17 cellular contexts compared by ENCODE assay signal in genomic region chr10:58467931-58468635, GRCh38. TPM values are rescaled to one million over a fixed set of nuclear protein-coding genes. Genes with fewer than 3 reads are reported as not detected.
DNase-seq lines count a peak whose midpoint lies in the region; ATAC-seq and TF ChIP-seq lines count a peak whose summit lies in the region.
"Had no signal": no experiment of that assay in that cellular context is flagged by ENCODE, and none has a peak within 500 bp of the region (broad histone marks: within the 10 kb centered on the region; RNA-seq: fewer than 3 reads in every experiment).

No MANE protein-coding gene starts in this region.

- peak overlapping the region; percentile 42; the same call in 1 of the 2 replicates for H4K5ac ChIP-seq in IMR-90 (ENCODE audit: low read depth, low read length)

- ATAC-seq in IMR-90 (ENCODE audit: low read depth) (no peak), HG03108 (IDR thresholded peaks at IDR 0.05; ENCODE audit: unreplicated experiment) (no peak)

- H3K79me2 ChIP-seq in hepatocyte = no peaks in the 10 kb centered on the region

- CTCF ChIA-PET in IMR-90 (lab: Yijun Ruan, JAX) = interaction anchor here (0.6 kb wide), 1 partner anchor 16 kb away, joined by 5 read pairs; no protein-coding TSS in a partner anchor

- H3K36me3 ChIP-seq in IMR-90 (ENCODE audit: control insufficient read depth, insufficient read depth, low read length) (no peaks in the 10 kb centered on the region), hepatocyte (replicated peaks; ENCODE audit: insufficient read depth, low read depth) (no peaks in the 10 kb centered on the region)
- H3K36me3 ChIP-seq: BE2C had no signal

- no peak for TF ChIP-seq RAD21 in IMR-90 (IDR thresholded peaks at IDR 0.05; ENCODE audit: low read length)

- dilution Hi-C loops in IMR-90 (cut with HindIII; ENCODE audit: low sequenced_read_pairs, unreplicated experiment) = no loop called here

- H3K4me3 Mint-ChIP-seq in nephron = no peak overlapping the region
- H3K4me3 Mint-ChIP-seq: CD4-positive, alpha-beta memory T cell had no signal

- no peak overlapping the region for H2AFZ ChIP-seq in IMR-90 (replicated peaks; ENCODE audit: low read length, poor library complexity)
- H2AFZ ChIP-seq in hepatocyte = no peak overlapping the region
- H2AFZ ChIP-seq: PC-9 had no signal

- H3K4me3 ChIP-seq in IMR-90 (ENCODE audit: insufficient read depth, low read depth, low read length) = no peak overlapping the region
- no peak overlapping the region for H3K4me3 ChIP-seq in hepatocyte
- H3K4me3 ChIP-seq: PC-9 had no signal

- H3K9me3 Mint-ChIP-seq in nephron = peaks cover 5% of the 10 kb centered on the region

- H3K4me1 ChIP-seq in IMR-90 (ENCODE audit: control insufficient read depth, insufficient read depth, low read length) (no peaks in the 10 kb centered on the region), hepatocyte (ENCODE audit: insufficient read depth) (peaks cover 12% of the 10 kb centered on the region)
- H3K4me1 ChIP-seq: BE2C had no signal

- peak overlapping the region; percentile 12; the same call in 1 of the 2 replicates for H3K18ac ChIP-seq in IMR-90 (ENCODE audit: low read depth, low read length)

- H3K14ac ChIP-seq in IMR-90 (replicated peaks; ENCODE audit: low read depth, low read length) = no peak overlapping the region

- H3K9ac ChIP-seq in IMR-90 (ENCODE audit: low read depth, low read length) = no peak overlapping the region
- H3K9ac ChIP-seq: KMS-11 had no signal

- no peak for TF ChIP-seq CTCF in IMR-90 (conservative IDR thresholded peaks at IDR 0.05; ENCODE audit: low read depth, low read length)
- TF ChIP-seq CTCF in hepatocyte (IDR thresholded peaks at IDR 0.05; ENCODE audit: poor library complexity) = no peak
- TF ChIP-seq CTCF in nephron (IDR thresholded peaks at IDR 0.05; ENCODE audit: unreplicated experiment in 3 of 3) = no peak

- intact Hi-C loops in IMR-90 (cut with micrococcal nuclease) = no loop called here

- no peak overlapping the region for H2AK5ac ChIP-seq in IMR-90 (ENCODE audit: low read depth, low read length)

- H4K91ac ChIP-seq in IMR-90 (ENCODE audit: insufficient read depth, low read depth, low read length) = no peak overlapping the region; the same call in 1 of the 2 replicates

- peaks cover 3% of the 10 kb centered on the region for H3K4me1 Mint-ChIP-seq in nephron
- H3K4me1 Mint-ChIP-seq: CD4-positive, alpha-beta memory T cell had no signal

- H3K27me3 ChIP-seq in IMR-90 (ENCODE audit: control insufficient read depth, insufficient read depth, low read length) = no peaks in the 10 kb centered on the region
- H3K27me3 ChIP-seq in hepatocyte = no peaks in the 10 kb centered on the region
- H3K27me3 ChIP-seq: BE2C had no signal

- H2BK20ac ChIP-seq in IMR-90 (ENCODE audit: low read depth, low read length) = no peak overlapping the region

- H3K27me3 Mint-ChIP-seq in nephron (ENCODE audit: low read depth) = no peaks in the 10 kb centered on the region

- no peak overlapping the region for H3K4ac ChIP-seq in IMR-90 (ENCODE audit: low read depth, low read length)

- no CpG with 5 or more reads among the region's 2 CpGs for WGBS in IMR-90 (ENCODE audit: extremely low coverage in 2 of 2, insufficient read length in 1 of 2), 2 experiments
- WGBS in hepatocyte (ENCODE audit: low lambda C conversion rate, missing lambda C conversion rate) = 34% methylated on average over 1 of the region's 2 CpGs

- no peak overlapping the region for H3K4me2 ChIP-seq in IMR-90 (ENCODE audit: low read depth, low read length)
- peak overlapping the region; percentile 23 for H3K4me2 ChIP-seq in hepatocyte
- H3K4me2 ChIP-seq: KMS-11, PC-9 had no signal

- POLR2A ChIA-PET in IMR-90 (lab: Charles Lee; ENCODE audit: unreplicated experiment) = no interaction called here

- H4K8ac ChIP-seq in IMR-90 (ENCODE audit: low read depth in 2 of 2, low read length in 2 of 2) = no peak overlapping the region

- H2BK5ac ChIP-seq in IMR-90 (ENCODE audit: low read depth, low read length, poor library complexity, severe bottlenecking) = no peak overlapping the region

- H3K79me1 ChIP-seq in IMR-90 (ENCODE audit: low read depth in 1 of 2, low read length in 2 of 2) = no peaks in the 10 kb centered on the region

- no peak overlapping the region for H3K56ac ChIP-seq in IMR-90 (ENCODE audit: extremely low read depth, insufficient read depth, low read length)

- DNase-seq in IMR-90 (no peak), hepatocyte (ENCODE audit: low spot score) (no peak), SIG-M5 (lab: John Stamatoyannopoulos, UW) (no peak), NCI-H2081 (lab: John Stamatoyannopoulos, UW) (no peak)
- no peak for DNase-seq in activated CD8-positive, alpha-beta memory T cell treated with anti-CD3 and anti-CD28 coated beads, Interleukin-2, amount 50 U/mL, for 48 hours
- DNase-seq: BE2C; CD4-positive, alpha-beta memory T cell; DMS53; NCI-H1436; NCI-H1930; NCI-H345; NCI-H524 treated with DMSO at 0.1 percent for 48 hours had no signal

- no peak for TF ChIP-seq POLR2A in IMR-90 (IDR thresholded peaks at IDR 0.05; ENCODE audit: low read depth, low read length)

- in situ Hi-C loops in IMR-90 (cut with MboI; ENCODE audit: low sequenced_read_pairs) = no loop called here

- H3K23ac ChIP-seq in IMR-90 (ENCODE audit: low read depth, low read length) = no peak overlapping the region

- no peaks in the 10 kb centered on the region for H3K36me3 Mint-ChIP-seq in nephron (ENCODE audit: low read depth)
- H3K36me3 Mint-ChIP-seq: CD4-positive, alpha-beta memory T cell had no signal

- no TSS peak for BruUV-seq in IMR-90 (replicated peaks; lab: Mats Ljungman, UMichigan)

- no peaks in the 10 kb centered on the region for H4K20me1 ChIP-seq in IMR-90 (ENCODE audit: insufficient read depth, low read length)
- H4K20me1 ChIP-seq in hepatocyte (ENCODE audit: insufficient read depth, poor library complexity, severe bottlenecking) = no peaks in the 10 kb centered on the region

- no peak overlapping the region for H2BK120ac ChIP-seq in IMR-90 (ENCODE audit: low read depth, low read length)

- H2BK15ac ChIP-seq in IMR-90 (ENCODE audit: low read depth, low read length) = no peak overlapping the region

- no peak overlapping the region for H2AK9ac ChIP-seq in IMR-90 (replicated peaks; ENCODE audit: low read depth, low read length, poor library complexity)

- H3K27ac Mint-ChIP-seq in nephron = peak overlapping the region in 2 of 3 experiments; percentile 38 to 55
- H3K27ac Mint-ChIP-seq: CD4-positive, alpha-beta memory T cell had no signal

- H3K9me3 ChIP-seq in IMR-90 (ENCODE audit: control insufficient read depth, insufficient read depth, low read length) (no peaks in the 10 kb centered on the region), hepatocyte (ENCODE audit: low read depth) (peaks cover 1% of the 10 kb centered on the region)
- H3K9me3 ChIP-seq: BE2C had no signal

- no peaks in the 10 kb centered on the region for H3K9me2 ChIP-seq in hepatocyte (replicated peaks; ENCODE audit: insufficient read depth)

- H3K27ac ChIP-seq in IMR-90 (ENCODE audit: insufficient read depth, low read length) (no peak overlapping the region), hepatocyte (peak overlapping the region; percentile 64)
- H3K27ac ChIP-seq: KMS-11, PC-9, RWPE1 had no signal

- no peaks in the 10 kb centered on the region for H3K9me1 ChIP-seq in IMR-90 (ENCODE audit: insufficient read depth, low read length)

TF ChIP-seq in IMR-90, 13 proteins besides CTCF, POLR2A, EP300 and RAD21:
- TF ChIP-seq USF2 (IDR thresholded peaks at IDR 0.05; ENCODE audit: low read depth, low read length) (no peak), CEBPB (IDR thresholded peaks at IDR 0.05; ENCODE audit: low read depth, low read length) (no peak), MAFK (IDR thresholded peaks at IDR 0.05; ENCODE audit: low read depth, low read length) (no peak), NFE2L2 (IDR thresholded peaks at IDR 0.05; ENCODE audit: low read depth, low read length) (no peak), SMC3 (IDR thresholded peaks at IDR 0.05; ENCODE audit: low read depth, low read length) (no peak), FOS (IDR thresholded peaks at IDR 0.05; ENCODE audit: low read depth, low read length) (no peak), RFX5 (IDR thresholded peaks at IDR 0.05; ENCODE audit: low read depth, low read length) (no peak)
TF ChIP-seq in IMR-90: peak in this region for 0.

RNA-seq across cellular contexts. Expression of gene BICC1, which starts 44.6 kb away (rescaled TPM):
- total RNA-seq in IMR-90 (2012; rRNA removed) = 38.9 and 42.5 TPM in 2 replicates
- 5.1 and 5.7 TPM in 2 replicates for polyA plus RNA-seq in IMR-90 (2012; rRNA removed)
- polyA plus RNA-seq in IMR-90 (2012; cell fraction: cytosol; rRNA removed) = 2.4 and 3.0 TPM in 2 replicates
- 1.6 and 8.7 TPM in 2 replicates for polyA plus RNA-seq in IMR-90 (2012; cell fraction: nucleus; rRNA removed; ENCODE audit: low replicate concordance)
- total RNA-seq in hepatocyte = 16.4 and 20.4 TPM in 2 replicates
- 5.8 and 7.2 TPM in 2 replicates for polyA plus RNA-seq in hepatocyte
- total RNA-seq: CD4-positive, alpha-beta memory T cell; PC-9 had no signal
- polyA plus RNA-seq: CD4-positive, alpha-beta memory T cell had no signal
